Comparison of ENCODE assay signal across 9 cellular contexts in the genomic region with DNA sequence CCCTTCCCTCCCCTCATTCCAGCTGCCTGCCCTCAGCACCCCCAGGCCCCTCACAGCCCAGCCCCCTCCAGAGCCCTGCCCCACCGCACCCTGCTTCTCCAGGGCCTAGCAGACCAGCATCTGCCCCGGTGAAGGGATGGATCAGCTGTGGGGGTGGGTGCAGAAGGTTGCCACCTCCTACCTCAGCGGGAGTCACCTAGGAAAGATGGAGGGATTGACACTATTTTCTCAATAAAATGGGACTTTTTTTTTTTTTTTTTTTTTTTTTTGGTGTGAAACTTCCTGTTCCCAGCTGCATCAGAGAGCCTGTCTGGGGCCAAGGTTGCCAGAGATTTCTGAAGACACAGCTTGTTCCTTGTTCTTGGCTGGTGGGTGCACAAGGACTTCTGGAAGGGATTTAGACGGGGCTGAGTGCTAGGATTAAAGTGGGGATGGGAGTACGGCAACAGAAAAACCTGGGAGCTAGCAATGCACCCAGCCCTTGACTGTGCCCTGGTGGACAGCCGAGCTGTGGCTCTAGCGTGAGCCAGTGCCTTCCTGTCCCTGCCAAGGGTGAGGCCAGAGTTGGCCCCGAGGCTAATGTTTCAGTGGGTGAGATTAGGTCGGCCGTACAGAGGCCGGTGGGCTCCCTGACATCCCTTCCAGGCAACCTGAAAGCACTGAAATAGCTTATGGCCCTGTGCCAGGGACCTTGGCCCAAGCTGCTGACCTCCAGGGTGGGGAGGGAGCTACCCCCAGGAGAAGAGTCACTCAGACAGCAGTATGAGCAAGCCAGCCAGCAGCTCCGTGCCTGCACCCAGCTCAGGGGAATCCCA. TPM values are rescaled to one million over a fixed set of nuclear protein-coding genes. Genes with fewer than 3 reads are reported as not detected.
DNase-seq lines count a peak whose midpoint lies in the region; ATAC-seq and TF ChIP-seq lines count a peak whose summit lies in the region.
"Had no signal": no experiment of that assay in that cellular context is flagged by ENCODE, and none has a peak within 500 bp of the region (broad histone marks: within the 10 kb centered on the region; RNA-seq: fewer than 3 reads in every experiment).

No MANE protein-coding gene starts in this region.

- H3K9me2 ChIP-seq in HCT116 (ENCODE audit: insufficient read depth): no peaks in the 10 kb centered on the region

- peaks cover 13% of the 10 kb centered on the region for H3K27me3 Mint-ChIP-seq in activated T-helper 2 cell treated with anti-CD3 and anti-CD28 coated beads, Interferon-gamma antibody, Interleukin-2, Interleukin-4, amounts not matched to agents 10 μg/mL and 5 μg/mL and 100 μg/mL, durations not matched to agents 14 hours and 24 hours and 36 hours (ENCODE audit: low read depth)
- H3K27me3 Mint-ChIP-seq in activated T-cell treated with anti-CD3 and anti-CD28 coated beads, Interleukin-2, amount 50 U/mL, for 72 hours (ENCODE audit: low read depth): peaks cover 23% of the 10 kb centered on the region
- H3K27me3 Mint-ChIP-seq: activated B cell treated with CpG ODN at 0.5 μM for 24 hours had no signal

- H3K4me3 Mint-ChIP-seq in activated T-helper 2 cell treated with anti-CD3 and anti-CD28 coated beads, Interferon-gamma antibody, Interleukin-2, Interleukin-4, amounts not matched to agents 10 μg/mL and 5 μg/mL and 100 μg/mL, durations not matched to agents 14 hours and 24 hours and 36 hours (ENCODE audit: low read depth): no peak overlapping the region
- H3K4me3 Mint-ChIP-seq in activated T-cell treated with anti-CD3 and anti-CD28 coated beads, Interleukin-2, amount 50 U/mL, for 72 hours: no peak overlapping the region
- H3K4me3 Mint-ChIP-seq: activated B cell treated with CpG ODN at 0.5 μM for 24 hours had no signal

- no peak overlapping the region for H3K27ac Mint-ChIP-seq in activated T-helper 2 cell treated with anti-CD3 and anti-CD28 coated beads, Interferon-gamma antibody, Interleukin-2, Interleukin-4, amounts not matched to agents 10 μg/mL and 5 μg/mL and 100 μg/mL, durations not matched to agents 14 hours and 24 hours and 36 hours
- no peak overlapping the region for H3K27ac Mint-ChIP-seq in activated T-cell treated with anti-CD3 and anti-CD28 coated beads, Interleukin-2, amount 50 U/mL, for 72 hours
- H3K27ac Mint-ChIP-seq: activated B cell treated with CpG ODN at 0.5 μM for 24 hours had no signal

- CTCF ChIA-PET in HCT116 (lab: Charles Lee): interaction anchor here (0.7 to 1.7 kb wide), 4 partner anchors 102 to 296 kb away, joined by 3 to 7 read pairs (median 4); no protein-coding TSS in a partner anchor

- H3K27me3 ChIP-seq in HCT116 (ENCODE audit: insufficient read depth, low read length): no peaks in the 10 kb centered on the region
- no peaks in the 10 kb centered on the region for H3K27me3 ChIP-seq in right cardiac atrium (ENCODE audit: control insufficient read depth, insufficient read depth)
- peaks cover 2 to 7% (median 4%) of the 10 kb centered on the region in 3 donors for H3K27me3 ChIP-seq in skeletal muscle tissue (ENCODE audit: control insufficient read depth in 3 of 3, insufficient read depth in 3 of 3, low read length in 3 of 3)

- RAD21 ChIA-PET in HCT116 (lab: Charles Lee; ENCODE audit: low non-redundant PET in 1 of 2, low total read pairs in 2 of 2, uncharacterized antibody in 2 of 2, unreplicated experiment in 2 of 2): interaction anchor here (0.6 to 0.9 kb wide), 3 partner anchors 161 to 296 kb away, joined by 3 to 4 read pairs (median 3); no protein-coding TSS in a partner anchor

- H3K4me2 ChIP-seq in HCT116 (ENCODE audit: low read length): no peak overlapping the region

- BruUV-seq in HCT116 (replicated peaks; lab: Mats Ljungman, UMichigan): TSS peak; percentile 39

- intact Hi-C loops in HCT116 (cut with micrococcal nuclease) (no loop called here), right cardiac atrium (cut with DNase I) (loop anchor here in 3 of 4 donors (5.0 to 10.0 kb wide), 2 partner anchors 103 to 105 kb away; no protein-coding TSS in a partner anchor)
- intact Hi-C loops in activated T-helper 2 cell treated with anti-CD3 and anti-CD28 coated beads, Interferon-gamma antibody, Interleukin-2, Interleukin-4, amounts not matched to agents 10 μg/mL and 5 μg/mL and 100 μg/mL, durations not matched to agents 14 hours and 24 hours and 36 hours (cut with micrococcal nuclease): no loop called here

- WGBS in right cardiac atrium: 31% methylated on average over 12 of the region's 12 CpGs

- DNase-seq in HCT116 (ENCODE audit: low read depth, low spot score) (no peak), UCSD-AML1 (lab: John Stamatoyannopoulos, UW; ENCODE audit: unreplicated experiment) (peak; percentile 55), right cardiac atrium (peak; percentile 61 to 83 (median 79))
- DNase-seq in activated T-helper 2 cell treated with anti-CD3 and anti-CD28 coated beads, Interferon-gamma antibody, Interleukin-2, Interleukin-4, amounts not matched to agents 10 μg/mL and 5 μg/mL and 100 μg/mL, durations not matched to agents 14 hours and 24 hours and 36 hours (ENCODE audit: low spot score): no peak
- DNase-seq in activated T-cell treated with anti-CD3 and anti-CD28 coated beads, Interleukin-2, amount 50 U/mL, for 72 hours: no peak
- no peak for DNase-seq in activated T-cell treated with anti-CD3 and anti-CD28 coated beads, Interleukin-2, amount 50 U/mL, for 1 hour
- DNase-seq: activated B cell treated with CpG ODN at 0.5 μM for 24 hours had no signal

- POLR2A ChIA-PET in HCT116 (lab: Charles Lee): no interaction called here

- no peaks in the 10 kb centered on the region for H4K20me1 ChIP-seq in HCT116 (ENCODE audit: insufficient read depth)

- H3K4me3 ChIP-seq in HCT116 (replicated peaks in 1 of 2; ENCODE audit: low read depth in 1 of 2, low read length in 2 of 2) (no peak overlapping the region), right cardiac atrium (ENCODE audit: low read length) (no peak overlapping the region), skeletal muscle tissue (ENCODE audit: low read length in 3 of 3) (peak overlapping the region in 2 of 3 donors; percentile 16 to 58)

- H3K27ac ChIP-seq in HCT116 (ENCODE audit: low read depth, low read length) (no peak overlapping the region), right cardiac atrium (ENCODE audit: low read length) (peak overlapping the region; percentile 25), skeletal muscle tissue (ENCODE audit: low read depth, low read length) (no peak overlapping the region)

- ATAC-seq in HCT116 (no peak), right cardiac atrium (peak; percentile 75 to 77), GM19467 (IDR thresholded peaks at IDR 0.05; ENCODE audit: unreplicated experiment) (no peak)
- no peak for ATAC-seq in activated T-cell treated with anti-CD3 and anti-CD28 coated beads, Interleukin-2, amount 50 U/mL, for 72 hours (replicated peaks in 1 of 2)

- H3K36me3 ChIP-seq in HCT116 (ENCODE audit: control insufficient read depth in 1 of 2, insufficient read depth in 2 of 2, low read length in 2 of 2) (no peaks in the 10 kb centered on the region), skeletal muscle tissue (ENCODE audit: control insufficient read depth in 3 of 3, insufficient read depth in 3 of 3, low read length in 3 of 3) (no peaks in the 10 kb centered on the region)

- no peaks in the 10 kb centered on the region for H3K4me1 Mint-ChIP-seq in activated T-helper 2 cell treated with anti-CD3 and anti-CD28 coated beads, Interferon-gamma antibody, Interleukin-2, Interleukin-4, amounts not matched to agents 10 μg/mL and 5 μg/mL and 100 μg/mL, durations not matched to agents 14 hours and 24 hours and 36 hours (ENCODE audit: low read depth)
- H3K4me1 Mint-ChIP-seq in activated T-cell treated with anti-CD3 and anti-CD28 coated beads, Interleukin-2, amount 50 U/mL, for 72 hours (ENCODE audit: low read depth): peaks cover 11% of the 10 kb centered on the region

- no peak for TF ChIP-seq RAD21 in HCT116 (IDR thresholded peaks at IDR 0.05; ENCODE audit: low read depth)

- no peak for TF ChIP-seq POLR2A in HCT116 (IDR thresholded peaks at IDR 0.05; ENCODE audit: borderline replicate concordance, extremely low read depth, insufficient read depth, insufficient read length)

- H3K9me3 ChIP-seq in HCT116 (ENCODE audit: control insufficient read depth in 1 of 2, insufficient read depth in 1 of 2, low read depth in 1 of 2, low read length in 2 of 2) (no peaks in the 10 kb centered on the region), right cardiac atrium (ENCODE audit: control insufficient read depth, low read length) (no peaks in the 10 kb centered on the region), skeletal muscle tissue (ENCODE audit: control insufficient read depth in 3 of 3, low read length in 3 of 3) (no peaks in the 10 kb centered on the region)

- H3K9ac ChIP-seq in HCT116 (ENCODE audit: low read length): no peak overlapping the region
- H3K9ac ChIP-seq in skeletal muscle tissue (ENCODE audit: low read depth in 1 of 3, low read length in 3 of 3): peak overlapping the region in 2 of 3 donors; percentile 30 to 54

- H2AFZ ChIP-seq in HCT116 (ENCODE audit: low read depth, low read length, poor library complexity, severe bottlenecking): no peak overlapping the region

- no peak for TF ChIP-seq CTCF in HCT116 (IDR thresholded peaks at IDR 0.05 in 2 of 3, conservative IDR thresholded peaks at IDR 0.05 in 1 of 3; ENCODE audit: borderline replicate concordance in 1 of 3, insufficient read depth in 1 of 3, low read depth in 2 of 3, low read length in 2 of 3)

- H3K79me2 ChIP-seq in HCT116 (ENCODE audit: insufficient read depth, low read length): no peaks in the 10 kb centered on the region

- H3K4me1 ChIP-seq in HCT116 (ENCODE audit: control insufficient read depth in 1 of 2, insufficient read depth in 2 of 2, low read length in 2 of 2): peaks cover 9 to 23% of the 10 kb centered on the region in 2 experiments
- peaks cover 5% of the 10 kb centered on the region for H3K4me1 ChIP-seq in right cardiac atrium (ENCODE audit: control insufficient read depth, insufficient read depth, low read length)
- H3K4me1 ChIP-seq in skeletal muscle tissue (ENCODE audit: control insufficient read depth in 3 of 3, insufficient read depth in 3 of 3, low read length in 3 of 3): peaks cover 7 to 9% (median 8%) of the 10 kb centered on the region in 3 donors

- H3K36me3 Mint-ChIP-seq in activated T-helper 2 cell treated with anti-CD3 and anti-CD28 coated beads, Interferon-gamma antibody, Interleukin-2, Interleukin-4, amounts not matched to agents 10 μg/mL and 5 μg/mL and 100 μg/mL, durations not matched to agents 14 hours and 24 hours and 36 hours (ENCODE audit: low read depth): no peaks in the 10 kb centered on the region
- no peaks in the 10 kb centered on the region for H3K36me3 Mint-ChIP-seq in activated T-cell treated with anti-CD3 and anti-CD28 coated beads, Interleukin-2, amount 50 U/mL, for 72 hours (ENCODE audit: insufficient read depth in 2 of 2)

- H3K9me3 Mint-ChIP-seq in activated T-helper 2 cell treated with anti-CD3 and anti-CD28 coated beads, Interferon-gamma antibody, Interleukin-2, Interleukin-4, amounts not matched to agents 10 μg/mL and 5 μg/mL and 100 μg/mL, durations not matched to agents 14 hours and 24 hours and 36 hours: no peaks in the 10 kb centered on the region
- H3K9me3 Mint-ChIP-seq in activated T-cell treated with anti-CD3 and anti-CD28 coated beads, Interleukin-2, amount 50 U/mL, for 72 hours: no peaks in the 10 kb centered on the region
- H3K9me3 Mint-ChIP-seq: activated B cell treated with CpG ODN at 0.5 μM for 24 hours had no signal

RNA-seq across cellular contexts. Expression of a gene that starts 4.5 kb away (rescaled TPM):
- total RNA-seq in HCT116 (2021; ENCODE audit: unreplicated experiment) (6.1 TPM), right cardiac atrium (1 to 10 TPM; 4.1 to 7.3 (median 5.9) TPM), skeletal muscle tissue (0.52 TPM)
- polyA plus RNA-seq in HCT116 (2012): 4.7 and 5.1 TPM in 2 replicates
- polyA plus RNA-seq in right cardiac atrium: 2.5 TPM
- 0.05 and 0.09 TPM in 2 replicates for total RNA-seq in activated T-helper 2 cell treated with anti-CD3 and anti-CD28 coated beads, Interferon-gamma antibody, Interleukin-2, Interleukin-4, amounts not matched to agents 10 μg/mL and 5 μg/mL and 100 μg/mL, durations not matched to agents 14 hours and 24 hours and 36 hours
- under 1 TPM; 0.34 to 0.76 TPM for total RNA-seq in activated T-cell treated with anti-CD3 and anti-CD28 coated beads, Interleukin-2, amount 50 U/mL, for 72 hours

Comparison
In these comparisons a context has a peak if more than half of its experiments do, and no peak if none do; other contexts are left out.
1. ATAC-seq: peak in right cardiac atrium (2 of 2); none in HCT116 (single experiment), GM19467 (single experiment) and activated T-cell treated with anti-CD3 and anti-CD28 coated beads, Interleukin-2, amount 50 U/mL, for 72 hours (0 of 2).
2. DNase-seq: peak in UCSD-AML1 (single experiment) and right cardiac atrium (3 of 3); none in HCT116 (single experiment), activated T-helper 2 cell treated with anti-CD3 and anti-CD28 coated beads, Interferon-gamma antibody, Interleukin-2, Interleukin-4, amounts not matched to agents 10 μg/mL and 5 μg/mL and 100 μg/mL, durations not matched to agents 14 hours and 24 hours and 36 hours (single experiment), activated T-cell treated with anti-CD3 and anti-CD28 coated beads, Interleukin-2, amount 50 U/mL, for 72 hours (0 of 2) and activated T-cell treated with anti-CD3 and anti-CD28 coated beads, Interleukin-2, amount 50 U/mL, for 1 hour (single experiment).
3. H3K4me3 ChIP-seq: peak in skeletal muscle tissue (2 of 3); none in HCT116 (0 of 2) and right cardiac atrium (single experiment).
4. intact Hi-C loops: an anchor here in right cardiac atrium (5.0 to 10.0 kb wide); none called in HCT116 and activated T-helper 2 cell treated with anti-CD3 and anti-CD28 coated beads, Interferon-gamma antibody, Interleukin-2, Interleukin-4, amounts not matched to agents 10 μg/mL and 5 μg/mL and 100 μg/mL, durations not matched to agents 14 hours and 24 hours and 36 hours.